26 cellular contexts compared by ENCODE assay signal in the genomic region with DNA sequence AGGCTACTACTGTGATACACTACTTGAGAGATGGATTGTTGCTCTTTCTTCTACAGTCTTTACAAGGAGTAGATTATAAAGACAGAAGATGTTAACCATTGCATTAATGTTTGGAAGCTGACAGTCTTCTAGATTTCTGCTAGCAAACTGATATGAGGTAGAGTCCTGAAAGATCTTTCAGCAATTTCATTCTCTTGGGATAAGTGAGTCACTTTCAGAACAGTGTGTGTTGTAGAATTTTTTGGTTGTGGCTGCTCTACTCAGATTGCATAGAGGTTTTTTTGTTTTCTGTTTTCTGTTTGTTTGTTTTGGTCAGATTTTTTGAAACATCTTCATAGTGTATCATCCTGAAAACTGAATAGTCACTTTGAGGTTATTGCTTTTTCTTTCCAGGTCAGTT. TPM values are rescaled to one million over a fixed set of nuclear protein-coding genes. Genes with fewer than 3 reads are reported as not detected.
A peak's percentile ranks its signal among the peaks of the same experiment; 100 is the strongest.
DNase-seq lines count a peak whose midpoint lies in the region; ATAC-seq, FAIRE-seq and TF ChIP-seq lines count a peak whose summit lies in the region.
"Had no signal": no experiment of that assay in that cellular context is flagged by ENCODE, and none has a peak within 500 bp of the region (broad histone marks: within the 10 kb centered on the region; RNA-seq: fewer than 3 reads in every experiment).

No MANE protein-coding gene starts in this region.

- H3K4me3 ChIP-seq in kidney (ENCODE audit: low read length in 2 of 2), result no peak overlapping the region
- H3K4me3 ChIP-seq: breast epithelium, GM23248, lower lobe of right lung, mucosa of descending colon, sigmoid colon had no signal

- POLR2A ChIA-PET in activated CD4-positive, alpha-beta T cell treated with anti-CD3 and anti-CD28 coated beads for 36 hours (lab: Charles Lee), result no interaction called here
- POLR2A ChIA-PET in CD4-positive, alpha-beta T cell (lab: Charles Lee), result no interaction called here

- no peak overlapping the region for H3K9ac ChIP-seq in kidney (ENCODE audit: low read length in 2 of 2)
- H3K9ac ChIP-seq: GM23248 had no signal

- peaks cover 58% of the 10 kb centered on the region for H3K36me3 Mint-ChIP-seq in activated CD4-positive, alpha-beta T cell treated with anti-CD3 and anti-CD28 coated beads for 36 hours (ENCODE audit: low read depth)
- peaks cover 75% of the 10 kb centered on the region for H3K36me3 Mint-ChIP-seq in CD4-positive, alpha-beta T cell (ENCODE audit: low read depth)
- peaks cover 75% of the 10 kb centered on the region for H3K36me3 Mint-ChIP-seq in activated T-helper 17 cell treated with anti-CD3 and anti-CD28 coated beads, Interleukin-2, amount 50 U/mL, for 72 hours (ENCODE audit: low read depth)
- H3K36me3 Mint-ChIP-seq in natural killer cell treated with Interleukin-12 subunit alpha and Interleukin-12 subunit beta and Interleukin-15 and Interleukin-18, amount 100 ng/mL, for 72 hours, result peaks cover 56% of the 10 kb centered on the region

- no peaks in the 10 kb centered on the region for H3K27me3 Mint-ChIP-seq in activated CD4-positive, alpha-beta T cell treated with anti-CD3 and anti-CD28 coated beads for 36 hours
- no peaks in the 10 kb centered on the region for H3K27me3 Mint-ChIP-seq in CD4-positive, alpha-beta T cell
- H3K27me3 Mint-ChIP-seq in activated T-helper 17 cell treated with anti-CD3 and anti-CD28 coated beads, Interleukin-2, amount 50 U/mL, for 72 hours, result no peaks in the 10 kb centered on the region
- no peaks in the 10 kb centered on the region for H3K27me3 Mint-ChIP-seq in natural killer cell treated with Interleukin-12 subunit alpha and Interleukin-12 subunit beta and Interleukin-15 and Interleukin-18, amount 100 ng/mL, for 72 hours

- H3K9me3 ChIP-seq in CD4-positive, alpha-beta T cell (ENCODE audit: control insufficient read depth, low read length), result no peaks in the 10 kb centered on the region
- no peaks in the 10 kb centered on the region for H3K9me3 ChIP-seq in kidney (ENCODE audit: control insufficient read depth in 1 of 2, low read length in 2 of 2)
- H3K9me3 ChIP-seq: mucosa of descending colon, sigmoid colon had no signal

- intact Hi-C loops in activated CD4-positive, alpha-beta T cell treated with anti-CD3 and anti-CD28 coated beads for 36 hours (cut with DNase I, micrococcal nuclease), result no loop called here
- intact Hi-C loops in CD4-positive, alpha-beta T cell (cut with DNase I, micrococcal nuclease), result no loop called here
- intact Hi-C loops in kidney (cut with DNase I), result no loop called here

- DNase-seq in activated CD4-positive, alpha-beta T cell treated with anti-CD3 and anti-CD28 coated beads for 36 hours, result no peak
- no peak for DNase-seq in activated CD4-positive, alpha-beta T cell treated with anti-CD3 and anti-CD28 coated beads, Interleukin-2, amount 50 U/mL, for 48 hours
- no peak for DNase-seq in CD4-positive, alpha-beta T cell
- DNase-seq in natural killer cell treated with Interleukin-12 subunit alpha and Interleukin-12 subunit beta and Interleukin-15 and Interleukin-18, amount 100 ng/mL, for 72 hours (ENCODE audit: low spot score), result no peak
- DNase-seq in NCI-H2171 (lab: John Stamatoyannopoulos, UW) (no peak), NCI-H345 (lab: John Stamatoyannopoulos, UW) (no peak), kidney (no peak)
- DNase-seq: amniotic stem cell; cortex of kidney; DMS79; glutamatergic neuron; GM23248; IMR-90; lower lobe of right lung; mucosa of descending colon; NCI-H1092; NCI-H1930; NCI-H2227 treated with DMSO at 0.1 percent for 48 hours; posterior cingulate gyrus; sigmoid colon; stimulated activated CD4-positive, alpha-beta T cell treated with anti-CD3 and anti-CD28 coated beads, Interleukin-15, amount 100 ng/mL, for 24 hours; trophoblast cell had no signal

- H3K4me1 ChIP-seq in kidney (ENCODE audit: control insufficient read depth in 1 of 2, insufficient read depth in 1 of 2, low read depth in 1 of 2, low read length in 2 of 2), result no peaks in the 10 kb centered on the region
- H3K4me1 ChIP-seq: breast epithelium, lower lobe of right lung, sigmoid colon had no signal

- H3K27ac Mint-ChIP-seq in activated CD4-positive, alpha-beta T cell treated with anti-CD3 and anti-CD28 coated beads for 36 hours, result peak overlapping the region; percentile 43
- peak overlapping the region; percentile 24 for H3K27ac Mint-ChIP-seq in CD4-positive, alpha-beta T cell
- H3K27ac Mint-ChIP-seq in activated T-helper 17 cell treated with anti-CD3 and anti-CD28 coated beads, Interleukin-2, amount 50 U/mL, for 72 hours, result peak overlapping the region; percentile 31
- H3K27ac Mint-ChIP-seq in natural killer cell treated with Interleukin-12 subunit alpha and Interleukin-12 subunit beta and Interleukin-15 and Interleukin-18, amount 100 ng/mL, for 72 hours, result peak overlapping the region; percentile 44 to 82

- peaks cover 17% of the 10 kb centered on the region for H3K4me1 Mint-ChIP-seq in activated CD4-positive, alpha-beta T cell treated with anti-CD3 and anti-CD28 coated beads for 36 hours
- H3K4me1 Mint-ChIP-seq in CD4-positive, alpha-beta T cell (ENCODE audit: low read depth), result peaks cover 13% of the 10 kb centered on the region
- H3K4me1 Mint-ChIP-seq in activated T-helper 17 cell treated with anti-CD3 and anti-CD28 coated beads, Interleukin-2, amount 50 U/mL, for 72 hours, result peaks cover 21% of the 10 kb centered on the region
- H3K4me1 Mint-ChIP-seq in natural killer cell treated with Interleukin-12 subunit alpha and Interleukin-12 subunit beta and Interleukin-15 and Interleukin-18, amount 100 ng/mL, for 72 hours (ENCODE audit: low read depth in 2 of 2), result peaks cover 36 to 37% of the 10 kb centered on the region in 2 donors
- H3K4me1 Mint-ChIP-seq: neural crest cell had no signal

- peaks cover 4% of the 10 kb centered on the region for H3K9me3 Mint-ChIP-seq in activated CD4-positive, alpha-beta T cell treated with anti-CD3 and anti-CD28 coated beads for 36 hours (ENCODE audit: low read depth)
- H3K9me3 Mint-ChIP-seq in CD4-positive, alpha-beta T cell, result no peaks in the 10 kb centered on the region
- no peaks in the 10 kb centered on the region for H3K9me3 Mint-ChIP-seq in activated T-helper 17 cell treated with anti-CD3 and anti-CD28 coated beads, Interleukin-2, amount 50 U/mL, for 72 hours
- no peaks in the 10 kb centered on the region for H3K9me3 Mint-ChIP-seq in natural killer cell treated with Interleukin-12 subunit alpha and Interleukin-12 subunit beta and Interleukin-15 and Interleukin-18, amount 100 ng/mL, for 72 hours

- CTCF ChIA-PET in activated CD4-positive, alpha-beta T cell treated with anti-CD3 and anti-CD28 coated beads for 36 hours (lab: Charles Lee), result interaction anchor here (0.7 to 1.3 kb wide), 2 partner anchors 39 to 89 kb away, joined by 3 to 5 read pairs; no protein-coding TSS in a partner anchor
- CTCF ChIA-PET in CD4-positive, alpha-beta T cell (lab: Charles Lee), result interaction anchor here (0.7 kb wide), 1 partner anchor 90 kb away, joined by 4 read pairs; no protein-coding TSS in a partner anchor

- H3K27me3 ChIP-seq in CD4-positive, alpha-beta T cell (ENCODE audit: control insufficient read depth, insufficient read depth, low read length), result no peaks in the 10 kb centered on the region
- H3K27me3 ChIP-seq: breast epithelium, sigmoid colon had no signal

- H3K4me3 Mint-ChIP-seq in activated CD4-positive, alpha-beta T cell treated with anti-CD3 and anti-CD28 coated beads for 36 hours, result no peak overlapping the region
- H3K4me3 Mint-ChIP-seq in CD4-positive, alpha-beta T cell, result no peak overlapping the region
- no peak overlapping the region for H3K4me3 Mint-ChIP-seq in activated T-helper 17 cell treated with anti-CD3 and anti-CD28 coated beads, Interleukin-2, amount 50 U/mL, for 72 hours
- H3K4me3 Mint-ChIP-seq in natural killer cell treated with Interleukin-12 subunit alpha and Interleukin-12 subunit beta and Interleukin-15 and Interleukin-18, amount 100 ng/mL, for 72 hours, result no peak overlapping the region
- H3K4me3 Mint-ChIP-seq: neural crest cell had no signal

- H3K36me3 ChIP-seq in kidney (ENCODE audit: control insufficient read depth in 1 of 2, insufficient read depth in 2 of 2, low read length in 2 of 2), result peaks cover 12 to 45% of the 10 kb centered on the region in 2 donors
- H3K36me3 ChIP-seq: breast epithelium had no signal

- no peak overlapping the region for H3K27ac ChIP-seq in CD4-positive, alpha-beta T cell (ENCODE audit: low read depth, low read length)
- H3K27ac ChIP-seq in kidney (ENCODE audit: low read depth in 2 of 2, low read length in 2 of 2), result no peak overlapping the region
- H3K27ac ChIP-seq: breast epithelium, GM23248, lower lobe of right lung, sigmoid colon had no signal

- ATAC-seq in activated CD4-positive, alpha-beta T cell treated with anti-CD3 and anti-CD28 coated beads for 36 hours, result peak; percentile 59
- ATAC-seq in CD4-positive, alpha-beta T cell (ENCODE audit: poor library complexity), result no peak
- peak; percentile 48 for ATAC-seq in activated T-helper 17 cell treated with anti-CD3 and anti-CD28 coated beads, Interleukin-2, amount 50 U/mL, for 72 hours (replicated peaks)
- no peak for ATAC-seq in natural killer cell treated with Interleukin-12 subunit alpha and Interleukin-12 subunit beta and Interleukin-15 and Interleukin-18, amount 100 ng/mL, for 72 hours
- ATAC-seq: lower lobe of right lung, mucosa of descending colon had no signal

- no peak for FAIRE-seq in kidney (lab: Jason Lieb, UNC)

- TF ChIP-seq CTCF in CD4-positive, alpha-beta T cell (IDR thresholded peaks at IDR 0.05), result no peak
- no peak for TF ChIP-seq CTCF in kidney (IDR thresholded peaks at IDR 0.05; ENCODE audit: borderline replicate concordance, extremely low read depth, insufficient read depth)

RNA-seq across cellular contexts. Expression of a gene that starts 17.1 kb away (rescaled TPM):
- 10 to 100 TPM; 33.1 to 34.8 TPM for total RNA-seq in activated CD4-positive, alpha-beta T cell treated with anti-CD3 and anti-CD28 coated beads for 36 hours
- 1 to 10 TPM; 9.2 to 9.5 TPM for total RNA-seq in CD4-positive, alpha-beta T cell
- 10 to 100 TPM; 33.6 to 36.1 TPM for total RNA-seq in activated T-helper 17 cell treated with anti-CD3 and anti-CD28 coated beads, Interleukin-2, amount 50 U/mL, for 72 hours
- 100 to 1,000 TPM; 111 to 321 TPM for total RNA-seq in natural killer cell treated with Interleukin-12 subunit alpha and Interleukin-12 subunit beta and Interleukin-15 and Interleukin-18, amount 100 ng/mL, for 72 hours
- 277 TPM for total RNA-seq in kidney
- 75.4 TPM for polyA plus RNA-seq in kidney (ENCODE audit: insufficient read depth, low read depth, low replicate concordance)
- total RNA-seq: GM23248, neural crest cell had no signal
- polyA plus RNA-seq: GM23248 had no signal

RNA-seq across cellular contexts. Expression of a gene that starts 57.8 kb away (rescaled TPM):
- not detected for total RNA-seq in activated CD4-positive, alpha-beta T cell treated with anti-CD3 and anti-CD28 coated beads for 36 hours
- not detected for total RNA-seq in CD4-positive, alpha-beta T cell
- total RNA-seq in activated T-helper 17 cell treated with anti-CD3 and anti-CD28 coated beads, Interleukin-2, amount 50 U/mL, for 72 hours, result not detected
- not detected for total RNA-seq in natural killer cell treated with Interleukin-12 subunit alpha and Interleukin-12 subunit beta and Interleukin-15 and Interleukin-18, amount 100 ng/mL, for 72 hours
- total RNA-seq in kidney, result not detected
- polyA plus RNA-seq in kidney (ENCODE audit: insufficient read depth, low read depth, low replicate concordance), result not detected
- total RNA-seq: A172, breast epithelium, GM23248, IMR-90, lower lobe of right lung, mucosa of descending colon, neural crest cell had no signal
- polyA plus RNA-seq: GM23248, IMR-90, sigmoid colon had no signal

Comparison
In these comparisons a context has a peak if more than half of its experiments do, and no peak if none do; other contexts are left out.
1. ATAC-seq: peak in activated CD4-positive, alpha-beta T cell treated with anti-CD3 and anti-CD28 coated beads for 36 hours (single experiment) and activated T-helper 17 cell treated with anti-CD3 and anti-CD28 coated beads, Interleukin-2, amount 50 U/mL, for 72 hours (single experiment); none in CD4-positive, alpha-beta T cell (single experiment) and natural killer cell treated with Interleukin-12 subunit alpha and Interleukin-12 subunit beta and Interleukin-15 and Interleukin-18, amount 100 ng/mL, for 72 hours (0 of 2).
2. Peak in every context shown above with its lines, with median percentiles within 50 percentile points of each other: H3K27ac Mint-ChIP-seq.